ENCODE assay signal across 15 cellular contexts in genomic region chr9:114249424-114250234, GRCh38.
A peak's percentile ranks its signal among the peaks of the same experiment; 100 is the strongest.
DNase-seq lines count a peak whose midpoint lies in the region; ATAC-seq and TF ChIP-seq lines count a peak whose summit lies in the region.
"Had no signal": no experiment of that assay in that cellular context is flagged by ENCODE, and none has a peak within 500 bp of the region (broad histone marks: within the 10 kb centered on the region; RNA-seq: fewer than 3 reads in every experiment).

No MANE protein-coding gene starts in this region.

- H3K4me1 ChIP-seq in osteoblast (ENCODE audit: insufficient read depth, low read length) = peaks cover 8% of the 10 kb centered on the region
- peaks cover 14% of the 10 kb centered on the region for H3K4me1 ChIP-seq in upper lobe of right lung

- H3K4me3 ChIP-seq in osteoblast (ENCODE audit: insufficient read depth, low read length) (no peak overlapping the region), upper lobe of right lung (no peak overlapping the region)

- H3K27ac ChIP-seq in angular gyrus (ENCODE audit: low read depth, low read length) = peak overlapping the region; percentile 30
- H3K27ac ChIP-seq in osteoblast (ENCODE audit: low read depth, low read length) = no peak overlapping the region
- no peak overlapping the region for H3K27ac ChIP-seq in upper lobe of right lung

- H3K27me3 ChIP-seq in osteoblast (ENCODE audit: insufficient read depth, low read length) = no peaks in the 10 kb centered on the region
- no peaks in the 10 kb centered on the region for H3K27me3 ChIP-seq in upper lobe of right lung

- H3K9me3 ChIP-seq in osteoblast (ENCODE audit: low read depth, low read length) (no peaks in the 10 kb centered on the region), upper lobe of right lung (no peaks in the 10 kb centered on the region)

- TF ChIP-seq CTCF in osteoblast (IDR thresholded peaks at IDR 0.05; ENCODE audit: extremely low read depth, low read depth, low read length) (no peak), upper lobe of right lung (IDR thresholded peaks at IDR 0.05) (no peak)

- H3K79me2 ChIP-seq in osteoblast (ENCODE audit: insufficient read depth, low read length) = no peaks in the 10 kb centered on the region

- peak overlapping the region; percentile 55 for H3K4me2 ChIP-seq in osteoblast (ENCODE audit: insufficient read depth, low read length)

- no peaks in the 10 kb centered on the region for H4K20me1 ChIP-seq in osteoblast (ENCODE audit: insufficient read depth, low read length)

- no peak for DNase-seq in left cardiac atrium
- DNase-seq in osteoblast (ENCODE audit: insufficient read length, low spot score, missing footprints) = no peak
- DNase-seq in upper lobe of right lung = no peak
- DNase-seq in putamen (ENCODE audit: low spot score) = no peak
- no peak for DNase-seq in ecto neural progenitor cell (ENCODE audit: low spot score)
- DNase-seq in OCI-M2 (lab: John Stamatoyannopoulos, UW; ENCODE audit: unreplicated experiment) = no peak
- DNase-seq: activated CD4-positive, alpha-beta T cell treated with anti-CD3 and anti-CD28 coated beads for 1 hour; activated naive CD4-positive, alpha-beta T cell treated with Interleukin-2 at 50 U/mL for 16 hours; GF-D8; Karpas-422; kidney glomerular epithelial cell; NCI-H1417 treated with DMSO at 0.1 percent for 48 hours; NCI-H345; SHP77 had no signal

- intact Hi-C loops in left cardiac atrium (cut with DNase I) = loop anchor here in 1 of 2 donors (10.0 kb wide), 1 partner anchor 95 kb away; the partner anchor contains the start of gene COL27A1
- intact Hi-C loops in upper lobe of right lung (cut with DNase I) = no loop called here

- ATAC-seq in left cardiac atrium = peak; percentile 25 to 53
- peak; percentile 2 for ATAC-seq in upper lobe of right lung

- no peaks in the 10 kb centered on the region for H3K36me3 ChIP-seq in osteoblast (ENCODE audit: insufficient read depth, low read length)
- no peaks in the 10 kb centered on the region for H3K36me3 ChIP-seq in upper lobe of right lung

- H2AFZ ChIP-seq in osteoblast (ENCODE audit: low read length) = peak overlapping the region; percentile 76
